8 cellular contexts compared by ENCODE assay signal in genomic region chr2:102251042-102251848, GRCh38.
DNase-seq lines count a peak whose midpoint lies in the region; ATAC-seq and TF ChIP-seq lines count a peak whose summit lies in the region.

No MANE protein-coding gene starts in this region.

- TF ChIP-seq CTCF in GM12864 (IDR thresholded peaks at IDR 0.05; ENCODE audit: low read depth, low read length, missing control alignments) (peak; percentile 64), Loucy (conservative IDR thresholded peaks at IDR 0.05; ENCODE audit: low read length) (peak; percentile 35), gastroesophageal sphincter (IDR thresholded peaks at IDR 0.05) (peak; percentile 34 to 64 (median 45)), vagina (IDR thresholded peaks at IDR 0.05) (peak in 2 of 3 experiments; percentile 12 to 51)

- peaks cover 6% of the 10 kb centered on the region for H3K27me3 Mint-ChIP-seq in activated T-cell treated with anti-CD3 and anti-CD28 coated beads, Interleukin-2, amount 50 U/mL, for 72 hours (ENCODE audit: low read depth)

- H3K9me3 Mint-ChIP-seq in activated T-cell treated with anti-CD3 and anti-CD28 coated beads, Interleukin-2, amount 50 U/mL, for 72 hours: peaks cover 0 to 2% of the 10 kb centered on the region in 2 donors

- 2 to 4% methylated on average over 11 to 19 of the region's 52 CpGs for WGBS in gastroesophageal sphincter (ENCODE audit: low coverage in 1 of 2), 2 donors
- WGBS in trophoblast cell (ENCODE audit: extremely low coverage, insufficient coverage, insufficient read length): no CpG with 5 or more reads among the region's 52 CpGs

- H3K27ac Mint-ChIP-seq in activated T-cell treated with anti-CD3 and anti-CD28 coated beads, Interleukin-2, amount 50 U/mL, for 72 hours: peak overlapping the region; percentile 85

- TF ChIP-seq EP300 in gastroesophageal sphincter (IDR thresholded peaks at IDR 0.05): no peak

- H3K9me2 ChIP-seq in Loucy (replicated peaks; ENCODE audit: low read depth, low read length): no peaks in the 10 kb centered on the region

- ATAC-seq in activated T-cell treated with anti-CD3 and anti-CD28 coated beads, Interleukin-2, amount 50 U/mL, for 72 hours (replicated peaks in 1 of 2): peak; percentile 56 to 60
- ATAC-seq in gastroesophageal sphincter (peak; percentile 73), HG03520 (IDR thresholded peaks at IDR 0.05; ENCODE audit: unreplicated experiment) (no peak), GM19023 (IDR thresholded peaks at IDR 0.05; ENCODE audit: unreplicated experiment) (no peak)

- H3K4ac ChIP-seq in trophoblast cell (ENCODE audit: low read depth, low read length): no peak overlapping the region

- no peak overlapping the region for H3K14ac ChIP-seq in trophoblast cell (ENCODE audit: low read length)

- peaks cover 52% of the 10 kb centered on the region for H3K4me1 Mint-ChIP-seq in activated T-cell treated with anti-CD3 and anti-CD28 coated beads, Interleukin-2, amount 50 U/mL, for 72 hours (ENCODE audit: low read depth)

- H2BK120ac ChIP-seq in trophoblast cell (ENCODE audit: insufficient read depth, low read length, poor library complexity): no peak overlapping the region

- H4K8ac ChIP-seq in trophoblast cell (ENCODE audit: low read depth, low read length): no peak overlapping the region

- no peak overlapping the region for H2BK5ac ChIP-seq in trophoblast cell (ENCODE audit: low read depth, low read length, poor library complexity)

- no peaks in the 10 kb centered on the region for H3K79me1 ChIP-seq in trophoblast cell (ENCODE audit: low read length)

- H3K79me2 ChIP-seq in Loucy (ENCODE audit: insufficient read depth, low read length) (no peaks in the 10 kb centered on the region), trophoblast cell (ENCODE audit: control insufficient read depth, insufficient read depth, low read length, poor library complexity) (no peaks in the 10 kb centered on the region)

- no peak overlapping the region for H3K18ac ChIP-seq in trophoblast cell (ENCODE audit: low read length)

- no peak for TF ChIP-seq POLR2A in gastroesophageal sphincter (IDR thresholded peaks at IDR 0.05)
- no peak for TF ChIP-seq POLR2A in vagina (IDR thresholded peaks at IDR 0.05)

- H4K91ac ChIP-seq in trophoblast cell (ENCODE audit: low read depth, low read length): no peak overlapping the region

- no peaks in the 10 kb centered on the region for H3K27me3 ChIP-seq in Loucy (ENCODE audit: insufficient read depth, low read length, poor library complexity, severe bottlenecking)
- peaks cover 15% of the 10 kb centered on the region for H3K27me3 ChIP-seq in gastroesophageal sphincter
- H3K27me3 ChIP-seq in trophoblast cell (ENCODE audit: insufficient read depth, low read length): no peaks in the 10 kb centered on the region
- H3K27me3 ChIP-seq in vagina: no peaks in the 10 kb centered on the region

- no peak overlapping the region for H2AK5ac ChIP-seq in trophoblast cell (ENCODE audit: low read length)

- no peak for DNase-seq in GM12864 (ENCODE audit: low read depth)
- peak; percentile 67 to 83 for DNase-seq in activated T-cell treated with anti-CD3 and anti-CD28 coated beads, Interleukin-2, amount 50 U/mL, for 72 hours
- DNase-seq in trophoblast cell: peak; percentile 62 to 82
- no peak for DNase-seq in vagina (ENCODE audit: extremely low spot score in 2 of 2)

- H3K4me3 Mint-ChIP-seq in activated T-cell treated with anti-CD3 and anti-CD28 coated beads, Interleukin-2, amount 50 U/mL, for 72 hours: peak overlapping the region; percentile 76 to 89

- H4K12ac ChIP-seq in trophoblast cell (ENCODE audit: low read depth, low read length): no peak overlapping the region

- no peak overlapping the region for H2BK12ac ChIP-seq in trophoblast cell (ENCODE audit: low read length)

- H4K20me1 ChIP-seq in Loucy (ENCODE audit: insufficient read depth, low read length, poor library complexity, severe bottlenecking): no peaks in the 10 kb centered on the region

- peaks cover 2 to 6% of the 10 kb centered on the region in 2 donors for H3K36me3 Mint-ChIP-seq in activated T-cell treated with anti-CD3 and anti-CD28 coated beads, Interleukin-2, amount 50 U/mL, for 72 hours (ENCODE audit: insufficient read depth in 2 of 2)

- H3K4me1 ChIP-seq in Loucy (ENCODE audit: insufficient read depth, low read length, poor library complexity, severe bottlenecking) (peaks cover 3% of the 10 kb centered on the region), gastroesophageal sphincter (peaks cover 0 to 16% (median 0%) of the 10 kb centered on the region in 3 donors), trophoblast cell (ENCODE audit: control insufficient read depth in 1 of 2, insufficient read depth in 2 of 2, low read length in 2 of 2) (no peaks in the 10 kb centered on the region), vagina (peaks cover 9% of the 10 kb centered on the region)

- H3K23ac ChIP-seq in trophoblast cell (ENCODE audit: low read length): no peak overlapping the region

- H3K9me3 ChIP-seq in Loucy (ENCODE audit: insufficient read depth, low read depth, low read length): no peaks in the 10 kb centered on the region
- H3K9me3 ChIP-seq in gastroesophageal sphincter: no peaks in the 10 kb centered on the region
- H3K9me3 ChIP-seq in trophoblast cell (ENCODE audit: insufficient read depth, low read depth, low read length): no peaks in the 10 kb centered on the region
- H3K9me3 ChIP-seq in vagina: no peaks in the 10 kb centered on the region

- H3K36me3 ChIP-seq in Loucy (ENCODE audit: insufficient read depth, low read length) (no peaks in the 10 kb centered on the region), gastroesophageal sphincter (no peaks in the 10 kb centered on the region), trophoblast cell (ENCODE audit: control insufficient read depth in 1 of 2, insufficient read depth in 2 of 2, low read length in 2 of 2) (no peaks in the 10 kb centered on the region), vagina (no peaks in the 10 kb centered on the region)

- H2AFZ ChIP-seq in Loucy (ENCODE audit: low read length) (no peak overlapping the region), trophoblast cell (ENCODE audit: insufficient read depth, low read length, poor library complexity) (peak overlapping the region; percentile 39)

- H3K4me3 ChIP-seq in GM12864 (ENCODE audit: low read depth, low read length): no peak overlapping the region
- H3K4me3 ChIP-seq in Loucy (ENCODE audit: low read length, poor library complexity, severe bottlenecking): no peak overlapping the region
- peak overlapping the region; percentile 18 to 40 for H3K4me3 ChIP-seq in gastroesophageal sphincter
- no peak overlapping the region for H3K4me3 ChIP-seq in trophoblast cell (ENCODE audit: low read depth, low read length)
- peak overlapping the region; percentile 41 to 42 for H3K4me3 ChIP-seq in vagina

- peak overlapping the region in 1 of 4 donors; percentile 43 for H3K27ac ChIP-seq in gastroesophageal sphincter
- no peak overlapping the region for H3K27ac ChIP-seq in trophoblast cell (ENCODE audit: low read depth, low read length)
- peak overlapping the region; percentile 22 for H3K27ac ChIP-seq in vagina

- H3F3A ChIP-seq in Loucy (ENCODE audit: low read depth): 0 out of 2 replicates have a peak, but pooled peaks cover 4% of the 10 kb centered on the region

- H3K4me2 ChIP-seq in Loucy (ENCODE audit: low read depth, low read length, poor library complexity, severe bottlenecking) (no peak overlapping the region), trophoblast cell (ENCODE audit: low read length) (peak overlapping the region; percentile 60)

- intact Hi-C loops in vagina (cut with DNase I): loop anchor here (5.0 kb wide), 1 partner anchor 106 kb away; the partner anchor contains the start of gene IL18R1

- H3K9ac ChIP-seq in Loucy (ENCODE audit: low read depth, low read length, poor library complexity, severe bottlenecking): no peak overlapping the region
- H3K9ac ChIP-seq in trophoblast cell (ENCODE audit: low read length): no peak overlapping the region

Comparison
In these comparisons a context has a peak if more than half of its experiments do, and no peak if none do; other contexts are left out.
1. DNase-seq: peak in activated T-cell treated with anti-CD3 and anti-CD28 coated beads, Interleukin-2, amount 50 U/mL, for 72 hours (2 of 2) and trophoblast cell (2 of 2); none in GM12864 (single experiment) and vagina (0 of 2).
2. H3K4me3 ChIP-seq: peak in gastroesophageal sphincter (2 of 2) and vagina (2 of 2); none in GM12864 (single experiment), Loucy (single experiment) and trophoblast cell (single experiment).
3. ATAC-seq: peak in activated T-cell treated with anti-CD3 and anti-CD28 coated beads, Interleukin-2, amount 50 U/mL, for 72 hours (2 of 2) and gastroesophageal sphincter (single experiment); none in HG03520 (single experiment) and GM19023 (single experiment).
4. Peak in every context shown above with its lines, with median percentiles within 50 percentile points of each other: CTCF ChIP-seq.